Comparison of ENCODE assay signal across 34 cellular contexts in the genomic region with DNA sequence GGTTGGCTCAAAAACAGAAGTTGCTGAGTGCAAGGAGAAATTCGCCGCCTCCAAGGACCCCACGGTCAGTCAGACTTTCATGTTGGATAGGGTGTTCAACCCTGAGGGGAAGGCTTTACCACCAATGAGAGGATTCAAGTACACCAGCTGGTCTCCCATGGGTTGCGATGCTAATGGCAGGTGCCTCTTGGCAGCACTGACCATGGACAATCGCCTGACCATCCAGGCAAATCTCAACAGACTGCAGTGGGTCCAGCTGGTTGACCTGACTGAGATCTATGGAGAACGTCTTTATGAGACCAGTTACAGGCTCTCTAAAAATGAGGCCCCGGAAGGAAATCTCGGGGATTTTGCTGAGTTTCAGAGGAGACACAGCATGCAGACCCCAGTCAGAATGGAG.
"Had no signal": no experiment of that assay in that cellular context is flagged by ENCODE, and none has a peak within 500 bp of the region (broad histone marks: within the 10 kb centered on the region; RNA-seq: fewer than 3 reads in every experiment).

No MANE protein-coding gene starts in this region.

- H3K27me3 ChIP-seq: MG63 had no signal

- H3K27ac ChIP-seq: KMS-11 had no signal

- H3K9me3 ChIP-seq: MG63 had no signal

- H3K4me3 ChIP-seq: MG63 had no signal

- DNase-seq: Karpas-422, Kasumi-1, MG63, MM.1S, MV-4-11, NCI-H1048, NCI-H1092, NCI-H1092 treated with DMSO at 0.1 percent for 48 hours, NCI-H1105, NCI-H1105 treated with DMSO at 0.1 percent for 48 hours, NCI-H1417, NCI-H1417 treated with DMSO at 0.1 percent for 48 hours, NCI-H1436, NCI-H1436 treated with DMSO at 0.1 percent for 48 hours, NCI-H146, NCI-H1694, NCI-H1694 treated with DMSO at 0.1 percent for 48 hours, NCI-H187, NCI-H187 treated with DMSO at 0.1 percent for 48 hours, NCI-H1930, NCI-H2029, NCI-H2029 treated with DMSO at 0.1 percent for 48 hours, NCI-H2081, NCI-H2081 treated with DMSO at 0.1 percent for 48 hours, NCI-H2107, NCI-H2171, NCI-H2171 treated with DMSO at 0.1 percent for 48 hours, NCI-H2227 treated with DMSO at 0.1 percent for 48 hours, NCI-H226, NCI-H345, NCI-H446, NCI-H446 treated with DMSO at 0.1 percent for 48 hours, NCI-H510A had no signal
